ENCODE assay signal across 12 cellular contexts in genomic region chr1:27576846-27577245, GRCh38. TPM values are rescaled to one million over a fixed set of nuclear protein-coding genes. Genes with fewer than 3 reads are reported as not detected.
DNase-seq lines count a peak whose midpoint lies in the region; ATAC-seq and TF ChIP-seq lines count a peak whose summit lies in the region.
"Had no signal": no experiment of that assay in that cellular context is flagged by ENCODE, and none has a peak within 500 bp of the region (broad histone marks: within the 10 kb centered on the region; RNA-seq: fewer than 3 reads in every experiment).

No MANE protein-coding gene starts in this region.

- peak overlapping the region; percentile 97 for H3K27ac ChIP-seq in left ventricle myocardium inferior (replicated peaks)
- peak overlapping the region; percentile 6 to 86 for H3K27ac ChIP-seq in prostate gland
- peak overlapping the region; percentile 96 for H3K27ac ChIP-seq in vagina

- no peaks in the 10 kb centered on the region for H3K27me3 ChIP-seq in left ventricle myocardium inferior (ENCODE audit: low read depth)
- no peaks in the 10 kb centered on the region for H3K27me3 ChIP-seq in prostate gland (replicated peaks; ENCODE audit: insufficient read depth)
- H3K27me3 ChIP-seq in vagina, result no peaks in the 10 kb centered on the region

- 57% methylated on average over 7 of the region's 7 CpGs for WGBS in prostate gland

- H3K4me1 ChIP-seq in left ventricle myocardium inferior (peaks cover 97% of the 10 kb centered on the region), prostate gland (replicated peaks) (peaks cover 7% of the 10 kb centered on the region), vagina (peaks cover 85% of the 10 kb centered on the region)

- H3K9me3 ChIP-seq in left ventricle myocardium inferior (replicated peaks) (no peaks in the 10 kb centered on the region), prostate gland (no peaks in the 10 kb centered on the region), vagina (no peaks in the 10 kb centered on the region)

- ATAC-seq in Right ventricle myocardium superior (ENCODE audit: poor library complexity) (no peak), left cardiac atrium (no peak), GM18511 (IDR thresholded peaks at IDR 0.05; ENCODE audit: unreplicated experiment) (no peak)

- no peaks in the 10 kb centered on the region for H3K36me3 ChIP-seq in left ventricle myocardium inferior
- H3K36me3 ChIP-seq in prostate gland, result no peaks in the 10 kb centered on the region
- H3K36me3 ChIP-seq in vagina, result no peaks in the 10 kb centered on the region

- peak; percentile 52 for DNase-seq in Right ventricle myocardium superior
- DNase-seq in left cardiac atrium, result no peak
- DNase-seq in left ventricle myocardium inferior, result peak; percentile 21
- no peak for DNase-seq in prostate gland (ENCODE audit: low spot score)
- no peak for DNase-seq in vagina (ENCODE audit: extremely low spot score in 2 of 2)
- DNase-seq in H4 (ENCODE audit: low spot score), result no peak
- no peak for DNase-seq in T-helper 2 cell
- DNase-seq: erythroblast, kidney glomerular epithelial cell, T-cell had no signal

- no peak for TF ChIP-seq POLR2A in prostate gland (IDR thresholded peaks at IDR 0.05)
- TF ChIP-seq POLR2A in vagina (IDR thresholded peaks at IDR 0.05), result no peak

- TF ChIP-seq CTCF in left ventricle myocardium inferior (IDR thresholded peaks at IDR 0.05; ENCODE audit: borderline replicate concordance) (no peak), prostate gland (IDR thresholded peaks at IDR 0.05) (no peak), vagina (IDR thresholded peaks at IDR 0.05) (no peak)

- intact Hi-C loops in Right ventricle myocardium superior (cut with DNase I), result no loop called here
- intact Hi-C loops in left cardiac atrium (cut with DNase I), result no loop called here
- intact Hi-C loops in left ventricle myocardium inferior (cut with micrococcal nuclease), result no loop called here
- intact Hi-C loops in prostate gland (cut with DNase I), result no loop called here
- intact Hi-C loops in vagina (cut with DNase I), result no loop called here

- H3K4me3 ChIP-seq in left ventricle myocardium inferior (peak overlapping the region; percentile 66), prostate gland (no peak overlapping the region), vagina (peak overlapping the region in 1 of 2 donors; percentile 50)

RNA-seq across cellular contexts. Expression of gene AHDC1, which starts 27.1 kb away (rescaled TPM):
- total RNA-seq in Right ventricle myocardium superior (47.4 TPM), left cardiac atrium (10 to 100 TPM; 37.6 to 39.1 TPM), left ventricle myocardium inferior (40.1 TPM), prostate gland (10 to 100 TPM; 27.1 to 83.7 TPM), vagina (62.4 TPM)
- 2.0 and 3.6 TPM in 2 replicates for total RNA-seq in H4 (2014; rRNA removed; shearing (Covaris generic))

RNA-seq across cellular contexts. Expression of gene FGR, which starts 58.1 kb away (rescaled TPM):
- total RNA-seq in Right ventricle myocardium superior (3.7 TPM), left cardiac atrium (10 to 100 TPM in 1 of 2 donors, 1 to 10 TPM in 1; 8.6 to 10.7 TPM), left ventricle myocardium inferior (3.5 TPM), prostate gland (10 to 100 TPM in 1 of 2 donors, 1 to 10 TPM in 1; 4.0 to 10.8 TPM), vagina (18.4 TPM)
- total RNA-seq in H4 (2014; rRNA removed; shearing (Covaris generic)), result not detected in 2 replicates
- total RNA-seq: NCI-H460 had no signal

Comparison
In these comparisons a context has a peak if more than half of its experiments do, and no peak if none do; other contexts are left out.
1. DNase-seq: peak in Right ventricle myocardium superior (single experiment) and left ventricle myocardium inferior (single experiment); none in left cardiac atrium (single experiment), prostate gland (single experiment), vagina (0 of 2), H4 (single experiment) and T-helper 2 cell (0 of 5).
2. H3K27ac ChIP-seq: peak in every context shown above with its lines; median percentile 97 in left ventricle myocardium inferior; 96 in vagina; 46 in prostate gland.